9 cellular contexts compared by ENCODE assay signal in the genomic region with DNA sequence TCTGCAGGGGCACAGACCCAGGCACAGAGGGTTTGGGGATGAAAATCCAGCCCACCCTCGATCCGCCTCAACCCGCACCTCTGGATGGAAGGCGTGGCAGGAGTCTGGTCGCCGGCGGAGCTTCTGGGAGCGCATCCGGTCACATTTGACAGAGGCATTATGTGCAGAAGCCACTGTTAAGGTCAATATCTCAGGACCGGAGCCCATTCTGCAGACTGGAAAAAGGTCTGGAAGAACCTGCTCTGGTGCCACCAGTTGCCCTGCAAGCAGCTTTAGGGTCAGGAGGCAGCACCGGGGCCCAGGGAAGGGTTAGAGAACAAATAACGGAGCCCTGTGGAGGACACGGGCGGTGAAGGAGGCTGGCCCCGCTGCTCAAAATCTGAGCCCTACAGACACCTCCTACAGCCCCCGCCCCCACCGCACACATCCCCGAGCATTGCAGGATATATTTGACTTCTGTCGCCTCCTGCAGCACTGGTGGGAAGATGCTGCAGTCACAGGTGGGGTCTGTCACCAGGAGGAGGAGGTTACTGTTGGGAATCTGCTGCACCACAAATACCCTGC. TPM values are rescaled to one million over a fixed set of nuclear protein-coding genes. Genes with fewer than 3 reads are reported as not detected.
DNase-seq lines count a peak whose midpoint lies in the region; ATAC-seq and TF ChIP-seq lines count a peak whose summit lies in the region.
"Had no signal": no experiment of that assay in that cellular context is flagged by ENCODE, and none has a peak within 500 bp of the region (broad histone marks: within the 10 kb centered on the region; RNA-seq: fewer than 3 reads in every experiment).

No MANE protein-coding gene starts in this region.

- POLR2A ChIA-PET in CD8-positive, alpha-beta memory T cell (lab: Charles Lee), result interaction anchor here (0.6 to 3.9 kb wide), 2 partner anchors 120 to 144 kb away, joined by 3 to 20 read pairs; no protein-coding TSS in a partner anchor

- no peaks in the 10 kb centered on the region for H3K9me3 ChIP-seq in CD8-positive, alpha-beta memory T cell (ENCODE audit: low read length)
- H3K9me3 ChIP-seq in KOPT-K1 (ENCODE audit: insufficient read depth, low read length, poor library complexity, severe bottlenecking) (no peaks in the 10 kb centered on the region), osteoblast (ENCODE audit: low read depth, low read length) (no peaks in the 10 kb centered on the region)

- H3K4me2 ChIP-seq in osteoblast (ENCODE audit: insufficient read depth, low read length), result peak overlapping the region; percentile 89

- peak overlapping the region; percentile 88 for H2AFZ ChIP-seq in osteoblast (ENCODE audit: low read length)

- H4K20me1 ChIP-seq in osteoblast (ENCODE audit: insufficient read depth, low read length), result no peaks in the 10 kb centered on the region

- peak overlapping the region; percentile 63 to 94 (median 91) for H3K4me3 Mint-ChIP-seq in CD8-positive, alpha-beta memory T cell

- TF ChIP-seq CTCF in dorsolateral prefrontal cortex (IDR thresholded peaks at IDR 0.05 in 54 of 56, conservative IDR thresholded peaks at IDR 0.05 in 2 of 56; ENCODE audit: low read depth in 1 of 56, partially characterized antibody in 56 of 56), result no peak
- TF ChIP-seq CTCF in osteoblast (IDR thresholded peaks at IDR 0.05; ENCODE audit: extremely low read depth, low read depth, low read length), result no peak

- intact Hi-C loops in dorsolateral prefrontal cortex (cut with DNase I), result loop anchor here in 1 of 2 donors (10.0 kb wide), 2 partner anchors 489 to 789 kb away; no protein-coding TSS in a partner anchor

- H3K27ac ChIP-seq in CD8-positive, alpha-beta memory T cell (ENCODE audit: low read depth, low read length), result no peak overlapping the region
- H3K27ac ChIP-seq in KOPT-K1 (ENCODE audit: low read depth, low read length, poor library complexity, severe bottlenecking), result peak overlapping the region; percentile 8
- H3K27ac ChIP-seq in dorsolateral prefrontal cortex, result peak overlapping the region in 53 of 59 donors; percentile 3 to 91 (median 77)
- no peak overlapping the region for H3K27ac ChIP-seq in osteoblast (ENCODE audit: low read depth, low read length)

- peaks cover 0 to 2% (median 0%) of the 10 kb centered on the region in 3 donors for H3K36me3 Mint-ChIP-seq in CD8-positive, alpha-beta memory T cell

- H3K27me3 ChIP-seq in CD8-positive, alpha-beta memory T cell (ENCODE audit: insufficient read depth, low read length, poor library complexity, severe bottlenecking), result no peaks in the 10 kb centered on the region
- H3K27me3 ChIP-seq in dorsolateral prefrontal cortex (no peaks in the 10 kb centered on the region), osteoblast (ENCODE audit: insufficient read depth, low read length) (peaks cover 4% of the 10 kb centered on the region)

- H3K27ac Mint-ChIP-seq in CD8-positive, alpha-beta memory T cell, result peak overlapping the region in 3 of 8 donors; percentile 29 to 76 (median 69)

- peak in 1 of 5 donors; percentile 41 for DNase-seq in CD8-positive, alpha-beta memory T cell
- no peak for DNase-seq in dorsolateral prefrontal cortex
- DNase-seq in osteoblast (ENCODE audit: insufficient read length, low spot score, missing footprints), result no peak
- no peak for DNase-seq in NOMO-1 treated with dmso at 0.1 percent for 144 hours (lab: John Stamatoyannopoulos, UW; ENCODE audit: unreplicated experiment)
- no peak for DNase-seq in medulla oblongata (ENCODE audit: extremely low spot score)

- no peaks in the 10 kb centered on the region for H3K36me3 ChIP-seq in CD8-positive, alpha-beta memory T cell (ENCODE audit: insufficient read depth, low read length)
- H3K36me3 ChIP-seq in KOPT-K1 (ENCODE audit: insufficient read depth, low read length) (no peaks in the 10 kb centered on the region), osteoblast (ENCODE audit: insufficient read depth, low read length) (no peaks in the 10 kb centered on the region)

- H3K4me1 ChIP-seq in CD8-positive, alpha-beta memory T cell (ENCODE audit: insufficient read depth, low read length), result peaks cover 15% of the 10 kb centered on the region
- peaks cover 10% of the 10 kb centered on the region for H3K4me1 ChIP-seq in osteoblast (ENCODE audit: insufficient read depth, low read length)

- no peaks in the 10 kb centered on the region for H3K27me3 Mint-ChIP-seq in CD8-positive, alpha-beta memory T cell

- no peaks in the 10 kb centered on the region for H3K9me3 Mint-ChIP-seq in CD8-positive, alpha-beta memory T cell

- ATAC-seq in HG03354 (IDR thresholded peaks at IDR 0.05; ENCODE audit: poor library complexity, severe bottlenecking, unreplicated experiment), result no peak
- ATAC-seq in GM18868 (IDR thresholded peaks at IDR 0.05; ENCODE audit: unreplicated experiment), result no peak

- no peaks in the 10 kb centered on the region for H3K79me2 ChIP-seq in osteoblast (ENCODE audit: insufficient read depth, low read length)

- H3K4me3 ChIP-seq in CD8-positive, alpha-beta memory T cell (ENCODE audit: low read length), result no peak overlapping the region
- H3K4me3 ChIP-seq in dorsolateral prefrontal cortex (peak overlapping the region in 38 of 59 donors; percentile 26 to 73 (median 62)), osteoblast (ENCODE audit: insufficient read depth, low read length) (no peak overlapping the region)

- CTCF ChIA-PET in CD8-positive, alpha-beta memory T cell (lab: Charles Lee), result interaction anchor here (0.6 to 12.9 kb wide), 9 partner anchors 12 to 218 kb away, joined by 3 to 161 read pairs (median 4); no protein-coding TSS in a partner anchor

- peaks cover 20 to 29% (median 23%) of the 10 kb centered on the region in 3 donors for H3K4me1 Mint-ChIP-seq in CD8-positive, alpha-beta memory T cell

RNA-seq across cellular contexts. Expression of a gene that starts 25.1 kb away (rescaled TPM):
- total RNA-seq in CD8-positive, alpha-beta memory T cell, result under 1 TPM in 1 of 2 experiments, not detected in 1; 0.24 TPM
- not detected for polyA plus RNA-seq in CD8-positive, alpha-beta memory T cell
- 10 to 100 TPM in 119 of 120 experiments, 1 to 10 TPM in 1; 8.0 to 46.0 (median 27.9) TPM for total RNA-seq in dorsolateral prefrontal cortex
- not detected in 2 replicates for total RNA-seq in osteoblast
- total RNA-seq: endothelial cell of umbilical vein had no signal
- polyA plus RNA-seq: endothelial cell of umbilical vein had no signal

Comparison
In these comparisons a context has a peak if more than half of its experiments do, and no peak if none do; other contexts are left out.
1. H3K27ac ChIP-seq: peak in KOPT-K1 (single experiment) and dorsolateral prefrontal cortex (53 of 59); none in CD8-positive, alpha-beta memory T cell (single experiment) and osteoblast (single experiment).
2. H3K4me3 ChIP-seq: peak in dorsolateral prefrontal cortex (38 of 59); none in CD8-positive, alpha-beta memory T cell (single experiment) and osteoblast (single experiment).